In genomic region chr5:167725741-167726140, GRCh38 we compare ENCODE assay signal across 28 cellular contexts.
"Had no signal": no experiment of that assay in that cellular context is flagged by ENCODE, and none has a peak within 500 bp of the region (broad histone marks: within the 10 kb centered on the region; RNA-seq: fewer than 3 reads in every experiment).

No MANE protein-coding gene starts in this region.

- H3K4me3 Mint-ChIP-seq: activated naive CD4-positive, alpha-beta T cell treated with anti-CD3 and anti-CD28 coated beads for 36 hours; activated naive CD8-positive, alpha-beta T cell treated with anti-CD3 and anti-CD28 coated beads for 36 hours; activated T-helper 1 cell treated with anti-CD3 and anti-CD28 coated beads, Interleukin-12 subunit alpha, Interleukin-12 subunit beta, Interleukin-2, Interleukin-4 antibody, amounts not matched to agents 30 ng/mL and 10 ng/mL and 1 ng/mL, durations not matched to agents 14 hours and 24 hours and 36 hours; brain; effector memory CD8-positive, alpha-beta T cell; naive B cell; nephron progenitor cell had no signal

- H3K27ac ChIP-seq: adrenal gland, gastroesophageal sphincter, heart left ventricle, left lung, neutrophil, ovary, right lobe of liver, upper lobe of right lung had no signal

- H3K27me3 ChIP-seq: adrenal gland, gastroesophageal sphincter, heart left ventricle, left lung, neutrophil, ovary, right lobe of liver, upper lobe of right lung had no signal

- H3K36me3 Mint-ChIP-seq: activated naive CD8-positive, alpha-beta T cell treated with anti-CD3 and anti-CD28 coated beads for 36 hours; brain; naive B cell had no signal

- H3K36me3 ChIP-seq: adrenal gland, gastroesophageal sphincter, heart left ventricle, left lung, neutrophil, ovary, right lobe of liver, upper lobe of right lung had no signal

- H3K9me3 Mint-ChIP-seq: activated naive CD4-positive, alpha-beta T cell treated with anti-CD3 and anti-CD28 coated beads for 36 hours; activated naive CD8-positive, alpha-beta T cell treated with anti-CD3 and anti-CD28 coated beads for 36 hours; activated T-helper 1 cell treated with anti-CD3 and anti-CD28 coated beads, Interleukin-12 subunit alpha, Interleukin-12 subunit beta, Interleukin-2, Interleukin-4 antibody, amounts not matched to agents 30 ng/mL and 10 ng/mL and 1 ng/mL, durations not matched to agents 14 hours and 24 hours and 36 hours; brain; effector memory CD8-positive, alpha-beta T cell; nephron progenitor cell had no signal

- H3K4me1 ChIP-seq: adrenal gland, gastroesophageal sphincter, heart left ventricle, left lung, right lobe of liver, upper lobe of right lung had no signal

- ATAC-seq: activated CD4-positive, CD25-positive, alpha-beta regulatory T cell treated with anti-CD3 and anti-CD28 coated beads, Interleukin-2, amount 50 U/mL, for 24 hours; effector memory CD8-positive, alpha-beta T cell; gastroesophageal sphincter; heart left ventricle; left lung; right lobe of liver; upper lobe of right lung had no signal

- H3K27me3 Mint-ChIP-seq: activated naive CD8-positive, alpha-beta T cell treated with anti-CD3 and anti-CD28 coated beads for 36 hours; effector memory CD8-positive, alpha-beta T cell had no signal

- H3K27ac Mint-ChIP-seq: activated naive CD4-positive, alpha-beta T cell treated with anti-CD3 and anti-CD28 coated beads for 36 hours; activated naive CD8-positive, alpha-beta T cell treated with anti-CD3 and anti-CD28 coated beads for 36 hours; activated T-helper 1 cell treated with anti-CD3 and anti-CD28 coated beads, Interleukin-12 subunit alpha, Interleukin-12 subunit beta, Interleukin-2, Interleukin-4 antibody, amounts not matched to agents 30 ng/mL and 10 ng/mL and 1 ng/mL, durations not matched to agents 14 hours and 24 hours and 36 hours; brain; effector memory CD8-positive, alpha-beta T cell; naive B cell; nephron progenitor cell; progenitor cell of endocrine pancreas had no signal

- DNase-seq: activated CD4-positive, alpha-beta T cell treated with anti-CD3 and anti-CD28 coated beads for 48 hours; activated CD4-positive, alpha-beta T cell treated with anti-CD3 and anti-CD28 coated beads, Interleukin-2, amount 50 U/mL, for 48 hours; activated CD8-positive, alpha-beta memory T cell treated with anti-CD3 and anti-CD28 coated beads for 24 hours; activated effector memory CD4-positive, alpha-beta T cell treated with anti-CD3 and anti-CD28 coated beads, Interleukin-2, amount 50 U/mL, for 16 hours; activated naive CD4-positive, alpha-beta T cell treated with anti-CD3 and anti-CD28 coated beads for 36 hours; activated naive CD8-positive, alpha-beta T cell treated with anti-CD3 and anti-CD28 coated beads for 36 hours; adrenal gland; aorta; cortex of kidney; effector memory CD8-positive, alpha-beta T cell; erythroblast; heart left ventricle; left lung; naive B cell; nephron progenitor cell; ovary; right lobe of liver; stimulated activated CD4-positive, alpha-beta T cell treated with anti-CD3 and anti-CD28 coated beads, Interleukin-2, amount 100 ng/mL, for 48 hours; stimulated activated naive CD4-positive, alpha-beta T cell treated with Interleukin-2 at 50 U/mL for 16 hours; T-helper 1 cell; upper lobe of right lung had no signal

- H3K9me3 ChIP-seq: adrenal gland, gastroesophageal sphincter, heart left ventricle, left lung, neutrophil, ovary, right lobe of liver, upper lobe of right lung had no signal

- H3K4me3 ChIP-seq: adrenal gland, gastroesophageal sphincter, heart left ventricle, left lung, lung, ovary, right lobe of liver, upper lobe of right lung had no signal
